ENCODE assay signal across 16 cellular contexts in genomic region chr16:21084631-21085235, GRCh38.
DNase-seq lines count a peak whose midpoint lies in the region; ATAC-seq, FAIRE-seq and TF ChIP-seq lines count a peak whose summit lies in the region.
"Had no signal": no experiment of that assay in that cellular context is flagged by ENCODE, and none has a peak within 500 bp of the region (broad histone marks: within the 10 kb centered on the region; RNA-seq: fewer than 3 reads in every experiment).

No MANE protein-coding gene starts in this region.

- H4K20me1 ChIP-seq in HepG2 (ENCODE audit: insufficient read depth, low read length) = no peaks in the 10 kb centered on the region
- H4K20me1 ChIP-seq: BLaER1 treated with 17β-estradiol and CSF1 and Interleukin-3, amounts not matched to agents 10 nM and 100 nM had no signal

- no TSS peak for BruUV-seq in HepG2 (replicated peaks; lab: Mats Ljungman, UMichigan)

- H2AFZ ChIP-seq in HepG2 (ENCODE audit: low read length) = no peak overlapping the region

- H3K9ac ChIP-seq in HepG2 (ENCODE audit: insufficient read depth, low read depth, low read length) = no peak overlapping the region
- H3K9ac ChIP-seq: BLaER1 treated with 17β-estradiol and CSF1 and Interleukin-3, amounts not matched to agents 10 nM and 100 nM had no signal

- H3K4me3 ChIP-seq in HepG2 (replicated peaks in 1 of 3; ENCODE audit: insufficient read depth in 1 of 3, low read depth in 2 of 3, low read length in 3 of 3) (no peak overlapping the region), right lobe of liver (no peak overlapping the region), small intestine (ENCODE audit: low read depth in 1 of 2, low read length in 2 of 2) (no peak overlapping the region), upper lobe of left lung (no peak overlapping the region)
- H3K4me3 ChIP-seq: BLaER1 treated with 17β-estradiol and CSF1 and Interleukin-3, amounts not matched to agents 10 nM and 100 nM; GM12878; HAP-1; K562 had no signal

- peaks cover 11% of the 10 kb centered on the region; the same call in 1 of the 2 replicates for H3K4me1 ChIP-seq in HepG2 (ENCODE audit: insufficient read depth, low read length)
- no peaks in the 10 kb centered on the region for H3K4me1 ChIP-seq in right lobe of liver
- no peaks in the 10 kb centered on the region for H3K4me1 ChIP-seq in small intestine (ENCODE audit: control insufficient read depth in 2 of 2, insufficient read depth in 1 of 2, low read depth in 1 of 2, low read length in 1 of 2)
- H3K4me1 ChIP-seq in upper lobe of left lung = peaks cover 0 to 5% (median 0%) of the 10 kb centered on the region in 4 donors
- H3K4me1 ChIP-seq: BLaER1 treated with 17β-estradiol and CSF1 and Interleukin-3, amounts not matched to agents 10 nM and 100 nM; HAP-1 had no signal

- H3K9me3 ChIP-seq in HepG2 (ENCODE audit: low read length) = no peaks in the 10 kb centered on the region
- H3K9me3 ChIP-seq in right lobe of liver = no peaks in the 10 kb centered on the region
- H3K9me3 ChIP-seq in small intestine (ENCODE audit: control insufficient read depth, low read depth) = no peaks in the 10 kb centered on the region
- no peaks in the 10 kb centered on the region for H3K9me3 ChIP-seq in upper lobe of left lung
- H3K9me3 ChIP-seq: HAP-1 had no signal

- 30% methylated on average over 12 of the region's 12 CpGs for WGBS in HepG2 (ENCODE audit: low lambda C conversion rate)
- 80% methylated on average over 5 of the region's 12 CpGs for WGBS in right lobe of liver (ENCODE audit: insufficient coverage, low coverage, low lambda C conversion rate, missing lambda C conversion rate)
- 28 to 61% (median 53%) methylated on average over 12 of the region's 12 CpGs for WGBS in small intestine, 3 donors
- 92 to 94% methylated on average over 9 to 12 of the region's 12 CpGs for WGBS in upper lobe of left lung, 2 donors

- peak; percentile 52 for ATAC-seq in HepG2
- no peak for ATAC-seq in right lobe of liver
- ATAC-seq in upper lobe of left lung (ENCODE audit: low FRiP score in 2 of 2) = no peak
- ATAC-seq: CD8-positive, alpha-beta T cell had no signal

- TF ChIP-seq CTCF in HepG2 (CRISPR knock-in tag; IDR thresholded peaks at IDR 0.05) (peak; percentile 21), right lobe of liver (IDR thresholded peaks at IDR 0.05) (no peak), upper lobe of left lung (IDR thresholded peaks at IDR 0.05) (no peak)

- DNase-seq in NCI-H524 (lab: John Stamatoyannopoulos, UW) = peak; percentile 40 to 55
- no peak for DNase-seq in NCI-H524 treated with DMSO at 0.1 percent for 48 hours (lab: John Stamatoyannopoulos, UW)
- DNase-seq in HepG2 (ENCODE audit: low spot score) = peak; percentile 41
- DNase-seq in right lobe of liver = no peak
- peak; percentile 41 for DNase-seq in islet precursor cell
- DNase-seq in small intestine = peak; percentile 19
- no peak for DNase-seq in upper lobe of left lung
- DNase-seq in HuH-7 (ENCODE audit: low spot score) = no peak
- DNase-seq: CD8-positive, alpha-beta T cell; COR-L47; DMS79 treated with DMSO at 0.1 percent for 48 hours had no signal

- H3K36me3 ChIP-seq in HepG2 (replicated peaks in 1 of 2; ENCODE audit: control insufficient read depth in 1 of 2, insufficient read depth in 2 of 2, low read length in 2 of 2) = no peaks in the 10 kb centered on the region
- H3K36me3 ChIP-seq in right lobe of liver = no peaks in the 10 kb centered on the region
- H3K36me3 ChIP-seq in small intestine (ENCODE audit: control insufficient read depth in 2 of 2, insufficient read depth in 2 of 2, low read length in 2 of 2) = no peaks in the 10 kb centered on the region
- H3K36me3 ChIP-seq in upper lobe of left lung = no peaks in the 10 kb centered on the region
- H3K36me3 ChIP-seq: BLaER1 treated with 17β-estradiol and CSF1 and Interleukin-3, amounts not matched to agents 10 nM and 100 nM; HAP-1 had no signal

- no peak for TF ChIP-seq RAD21 in HepG2 (CRISPR knock-in tag; IDR thresholded peaks at IDR 0.05)

- H3K27me3 ChIP-seq in HepG2 (ENCODE audit: control insufficient read depth in 1 of 2, insufficient read depth in 2 of 2, low read length in 2 of 2) (no peaks in the 10 kb centered on the region), right lobe of liver (no peaks in the 10 kb centered on the region), small intestine (ENCODE audit: control insufficient read depth in 2 of 2, insufficient read depth in 2 of 2, low read length in 2 of 2) (no peaks in the 10 kb centered on the region), upper lobe of left lung (no peaks in the 10 kb centered on the region)
- H3K27me3 ChIP-seq: BLaER1 treated with 17β-estradiol and CSF1 and Interleukin-3, amounts not matched to agents 10 nM and 100 nM had no signal

- CTCF ChIA-PET in HepG2 (lab: Yijun Ruan, JAX; ENCODE audit: low intra/inter-chr PET ratio, low total read pairs) = interaction anchor here (1.5 to 2.8 kb wide), 3 partner anchors 234 to 285 kb away, joined by 4 to 56 read pairs (median 13); partner anchors contain the start of genes ERI2 and REXO5

- peak overlapping the region; percentile 32; the same call in 1 of the 2 replicates for H3K4me2 ChIP-seq in HepG2 (ENCODE audit: low read depth, low read length)
- H3K4me2 ChIP-seq: BLaER1 treated with 17β-estradiol and CSF1 and Interleukin-3, amounts not matched to agents 10 nM and 100 nM had no signal

- POLR2A ChIA-PET in HepG2 (lab: Yijun Ruan, JAX) = no interaction called here

- TF ChIP-seq POLR2A in HepG2 (IDR thresholded peaks at IDR 0.05; ENCODE audit: insufficient read depth in 1 of 2, low read depth in 2 of 2, low read length in 2 of 2) = no peak
- TF ChIP-seq POLR2A in right lobe of liver (IDR thresholded peaks at IDR 0.05) = no peak
- TF ChIP-seq POLR2A in upper lobe of left lung (IDR thresholded peaks at IDR 0.05) = no peak

- in situ Hi-C loops in HepG2 (cut with HindIII; ENCODE audit: extremely low pct_ligation_motif_present, low pct_unique_long_range_greater_than_20kb) = loop anchor here (5.0 kb wide), 1 partner anchor 232 kb away; no protein-coding TSS in a partner anchor

- no peaks in the 10 kb centered on the region for H3K79me2 ChIP-seq in HepG2 (ENCODE audit: insufficient read depth, low read length)

- no peak overlapping the region for H3K27ac ChIP-seq in HepG2 (ENCODE audit: extremely low read length, insufficient read depth, low read length)
- no peak overlapping the region for H3K27ac ChIP-seq in right lobe of liver
- H3K27ac ChIP-seq in small intestine (ENCODE audit: low read depth in 1 of 2, low read length in 1 of 2) = no peak overlapping the region
- no peak overlapping the region for H3K27ac ChIP-seq in upper lobe of left lung
- H3K27ac ChIP-seq: BLaER1 treated with 17β-estradiol and CSF1 and Interleukin-3, amounts not matched to agents 10 nM and 100 nM had no signal

- FAIRE-seq in HepG2 (lab: Jason Lieb, UNC) (no peak), small intestine (lab: Jason Lieb, UNC) (no peak)
- FAIRE-seq: D721Med, GM12878 had no signal

- TF ChIP-seq EP300 in HepG2 (IDR thresholded peaks at IDR 0.05; ENCODE audit: low read depth in 2 of 2, low read length in 2 of 2) (no peak), HepG2 (CRISPR knock-in tag; IDR thresholded peaks at IDR 0.05; ENCODE audit: borderline replicate concordance) (no peak), upper lobe of left lung (IDR thresholded peaks at IDR 0.05) (no peak)

- intact Hi-C loops in HepG2 (cut with micrococcal nuclease; ENCODE audit: unreplicated experiment) (loop anchor here (1.0 kb wide), 2 partner anchors 234 to 285 kb away; no protein-coding TSS in a partner anchor), right lobe of liver (cut with DNase I) (loop anchor here in 1 of 2 donors (10.0 kb wide), 1 partner anchor 230 kb away; no protein-coding TSS in a partner anchor)

TF ChIP-seq in HepG2, 621 proteins besides CTCF, POLR2A, EP300 and RAD21 (continues in another document):
- TF ChIP-seq ZNF281 (CRISPR knock-in tag; IDR thresholded peaks at IDR 0.05; ENCODE audit: borderline replicate concordance) (0 out of 2 replicates have a peak, but pooled peaks have one; percentile 22), HNF4G (IDR thresholded peaks at IDR 0.05; ENCODE audit: borderline replicate concordance, low read depth, low read length) (peak; percentile 26; the same call in 1 of the 2 replicates), HNF4G (CRISPR knock-in tag; IDR thresholded peaks at IDR 0.05; ENCODE audit: borderline replicate concordance, low read depth) (no peak), SMC3 (IDR thresholded peaks at IDR 0.05; ENCODE audit: low read length) (no peak), ZNF770 (CRISPR knock-in tag; IDR thresholded peaks at IDR 0.05) (peak; percentile 86)

Comparison
In these comparisons a context has a peak if more than half of its experiments do, and no peak if none do; other contexts are left out.
1. DNase-seq: peak in NCI-H524 (2 of 2), HepG2 (single experiment), islet precursor cell (single experiment) and small intestine (single experiment); none in NCI-H524 treated with DMSO at 0.1 percent for 48 hours (single experiment), right lobe of liver (0 of 3), upper lobe of left lung (0 of 2) and HuH-7 (single experiment).